ENCODE assay signal across 24 cellular contexts in the genomic region with DNA sequence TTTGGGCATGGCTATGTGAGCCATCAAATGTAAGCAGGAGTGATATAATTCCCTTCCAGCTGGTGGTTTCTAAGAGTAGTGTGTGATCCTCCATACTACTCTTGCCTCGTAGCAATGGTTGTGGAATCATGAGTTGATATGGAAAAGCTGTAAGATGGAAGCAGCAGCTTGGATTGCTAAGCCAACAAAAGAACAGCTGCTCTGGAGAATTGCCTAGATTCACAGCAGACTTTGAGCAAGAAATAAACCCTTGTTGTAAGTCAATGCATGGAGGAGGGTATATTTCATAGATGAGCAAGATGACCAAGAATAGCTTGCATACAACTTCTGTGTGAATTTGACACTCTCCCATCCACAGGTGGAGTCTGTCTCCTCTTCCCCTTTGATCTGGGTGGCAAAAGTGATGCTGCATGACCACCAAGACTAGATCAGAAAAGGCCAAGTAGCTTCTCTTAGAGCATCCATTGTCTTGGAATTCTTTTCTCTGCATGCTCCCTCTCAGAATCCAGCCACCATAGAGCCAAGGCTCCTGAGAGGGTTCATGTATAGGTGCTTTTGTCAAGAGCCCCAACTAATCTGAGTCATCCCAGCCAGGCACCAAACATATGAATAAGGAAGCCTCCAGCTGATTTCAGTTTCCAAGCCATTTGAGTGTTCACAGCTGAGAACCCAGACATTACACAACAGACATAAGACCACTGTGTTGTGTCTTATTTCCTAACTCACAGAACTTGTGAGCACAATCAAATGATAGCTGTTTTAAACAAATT.
A peak's percentile ranks its signal among the peaks of the same experiment; 100 is the strongest.
DNase-seq lines count a peak whose midpoint lies in the region; ATAC-seq and TF ChIP-seq lines count a peak whose summit lies in the region.
"Had no signal": no experiment of that assay in that cellular context is flagged by ENCODE, and none has a peak within 500 bp of the region (broad histone marks: within the 10 kb centered on the region; RNA-seq: fewer than 3 reads in every experiment).

No MANE protein-coding gene starts in this region.

- DNase-seq in NCI-H446 treated with DMSO at 0.1 percent for 48 hours (lab: John Stamatoyannopoulos, UW) (peak; percentile 70), choroid plexus epithelial cell (ENCODE audit: low read depth) (peak; percentile 30), left lung (no peak), SKM-1 (lab: John Stamatoyannopoulos, UW; ENCODE audit: unreplicated experiment) (no peak), chondrocyte (ENCODE audit: low spot score) (no peak)
- no peak for DNase-seq in activated T-cell treated with anti-CD3 and anti-CD28 coated beads, Interleukin-2, amount 50 U/mL, for 4 hours
- DNase-seq: activated CD4-positive, alpha-beta T cell treated with anti-CD3 and anti-CD28 coated beads for 4 hours; activated naive CD4-positive, alpha-beta T cell treated with Interleukin-2 at 50 U/mL for 16 hours; aorta; CD4-positive, alpha-beta memory T cell; cerebellar nuclear complex; NCI-H1105; NCI-H2107; NCI-H526 treated with DMSO at 0.1 percent for 48 hours; PC-3; stimulated activated CD4-positive, alpha-beta T cell treated with anti-CD3 and anti-CD28 coated beads, Interleukin-1b, Interleukin-23, amount 100 ng/mL, for 48 hours; stomach; upper lobe of right lung had no signal

- H3K9me3 ChIP-seq in left lung: no peaks in the 10 kb centered on the region
- H3K9me3 ChIP-seq: stomach, upper lobe of right lung had no signal

- H3K27me3 ChIP-seq in left lung: no peaks in the 10 kb centered on the region
- H3K27me3 ChIP-seq: stomach, upper lobe of right lung had no signal

- ATAC-seq in GM18868 (IDR thresholded peaks at IDR 0.05; ENCODE audit: unreplicated experiment) (peak; percentile 48), left lung (peak; percentile 24), GM19397 (IDR thresholded peaks at IDR 0.05; ENCODE audit: unreplicated experiment) (no peak)
- ATAC-seq in activated T-cell treated with anti-CD3 and anti-CD28 coated beads, Interleukin-2, amount 50 U/mL, for 4 hours: no peak
- ATAC-seq: left lobe of liver, PC-3, sciatic nerve, upper lobe of right lung had no signal

- TF ChIP-seq CTCF in choroid plexus epithelial cell (conservative IDR thresholded peaks at IDR 0.05; ENCODE audit: low read depth, low read length): no peak
- TF ChIP-seq CTCF in left lung (IDR thresholded peaks at IDR 0.05): no peak
- no peak for TF ChIP-seq CTCF in chondrocyte (IDR thresholded peaks at IDR 0.05)

- no peak overlapping the region for H3K27ac Mint-ChIP-seq in chondrocyte (ENCODE audit: unreplicated experiment)
- H3K27ac Mint-ChIP-seq: CD4-positive, alpha-beta memory T cell had no signal

- H3K9me3 Mint-ChIP-seq in activated T-cell treated with anti-CD3 and anti-CD28 coated beads, Interleukin-2, amount 50 U/mL, for 4 hours: no peaks in the 10 kb centered on the region
- H3K9me3 Mint-ChIP-seq in chondrocyte (ENCODE audit: low read depth): no peaks in the 10 kb centered on the region

- no peaks in the 10 kb centered on the region for H3K36me3 Mint-ChIP-seq in activated T-cell treated with anti-CD3 and anti-CD28 coated beads, Interleukin-2, amount 50 U/mL, for 4 hours (ENCODE audit: insufficient read depth)
- no peaks in the 10 kb centered on the region for H3K36me3 Mint-ChIP-seq in chondrocyte (ENCODE audit: low read depth)
- H3K36me3 Mint-ChIP-seq: CD4-positive, alpha-beta memory T cell had no signal

- H3K4me3 ChIP-seq in choroid plexus epithelial cell (ENCODE audit: low read depth, low read length) (no peak overlapping the region), left lung (no peak overlapping the region)
- H3K4me3 ChIP-seq: SK-N-MC, stomach, upper lobe of right lung had no signal

- no peak overlapping the region for H3K4me3 Mint-ChIP-seq in activated T-cell treated with anti-CD3 and anti-CD28 coated beads, Interleukin-2, amount 50 U/mL, for 4 hours
- H3K4me3 Mint-ChIP-seq in chondrocyte (ENCODE audit: unreplicated experiment): no peak overlapping the region
- H3K4me3 Mint-ChIP-seq: CD4-positive, alpha-beta memory T cell had no signal

- peaks cover 4% of the 10 kb centered on the region for H3K27me3 Mint-ChIP-seq in activated T-cell treated with anti-CD3 and anti-CD28 coated beads, Interleukin-2, amount 50 U/mL, for 4 hours (ENCODE audit: low read depth)
- H3K27me3 Mint-ChIP-seq in chondrocyte (ENCODE audit: low read depth): peaks cover 11% of the 10 kb centered on the region

- intact Hi-C loops in left lung (cut with DNase I): no loop called here

- no peaks in the 10 kb centered on the region for H3K4me1 ChIP-seq in left lung
- H3K4me1 ChIP-seq: stomach, upper lobe of right lung had no signal

- H3K27ac ChIP-seq in left lung: no peak overlapping the region
- H3K27ac ChIP-seq: KMS-11, SK-N-MC, stomach, upper lobe of right lung had no signal

- H3K36me3 ChIP-seq in left lung: no peaks in the 10 kb centered on the region
- H3K36me3 ChIP-seq: stomach, upper lobe of right lung had no signal

- H3K4me1 Mint-ChIP-seq in activated T-cell treated with anti-CD3 and anti-CD28 coated beads, Interleukin-2, amount 50 U/mL, for 4 hours (ENCODE audit: low read depth): no peaks in the 10 kb centered on the region
- H3K4me1 Mint-ChIP-seq in chondrocyte (ENCODE audit: low read depth): no peaks in the 10 kb centered on the region
- H3K4me1 Mint-ChIP-seq: CD4-positive, alpha-beta memory T cell had no signal

Comparison
In these comparisons a context has a peak if more than half of its experiments do, and no peak if none do; other contexts are left out.
1. ATAC-seq: peak in GM18868 (single experiment) and left lung (single experiment); none in activated T-cell treated with anti-CD3 and anti-CD28 coated beads, Interleukin-2, amount 50 U/mL, for 4 hours (0 of 2) and GM19397 (single experiment).
2. DNase-seq: peak in NCI-H446 treated with DMSO at 0.1 percent for 48 hours (single experiment) and choroid plexus epithelial cell (single experiment); none in left lung (0 of 2), SKM-1 (single experiment), activated T-cell treated with anti-CD3 and anti-CD28 coated beads, Interleukin-2, amount 50 U/mL, for 4 hours (single experiment) and chondrocyte (single experiment).